ENCODE assay signal across 2 cellular contexts in genomic region chr10:56771343-56771742, GRCh38.
TF ChIP-seq lines count a peak whose summit lies in the region.

No MANE protein-coding gene starts in this region.

TF ChIP-seq in HepG2, 621 proteins besides CTCF, POLR2A, EP300 and RAD21:
- no peak for TF ChIP-seq ZNF800 (CRISPR knock-in tag; IDR thresholded peaks at IDR 0.05)
- TF ChIP-seq RFX1 (IDR thresholded peaks at IDR 0.05): no peak
- TF ChIP-seq ZNF124 (CRISPR knock-in tag; IDR thresholded peaks at IDR 0.05): peak; percentile 80; the same call in 1 of the 2 replicates
- TF ChIP-seq ZSCAN22 (CRISPR knock-in tag; IDR thresholded peaks at IDR 0.05): no peak
- no peak for TF ChIP-seq UBTF (CRISPR knock-in tag; IDR thresholded peaks at IDR 0.05)
- no peak for TF ChIP-seq POLR2G (IDR thresholded peaks at IDR 0.05; ENCODE audit: low read depth, low read length)
- no peak for TF ChIP-seq ZIK1 (CRISPR knock-in tag; IDR thresholded peaks at IDR 0.05; ENCODE audit: borderline replicate concordance, low read depth)

TF ChIP-seq in SK-N-SH, 30 proteins besides CTCF, POLR2A, EP300 and RAD21:
- TF ChIP-seq EZH2phosphoT487 (IDR thresholded peaks at IDR 0.05; ENCODE audit: borderline replicate concordance, low read depth) (no peak), MXI1 (IDR thresholded peaks at IDR 0.05; ENCODE audit: low read depth, low read length) (no peak)
TF ChIP-seq in SK-N-SH: peak in this region for 0.
